ENCODE assay signal across 1 cellular context in genomic region chr15:92896543-92896942, GRCh38.
TF ChIP-seq lines count a peak whose summit lies in the region.

No MANE protein-coding gene starts in this region.

TF ChIP-seq in neural cell, 6 proteins besides CTCF, POLR2A, EP300 and RAD21 (continued from another document):
- TF ChIP-seq EZH2 (IDR thresholded peaks at IDR 0.05; ENCODE audit: borderline replicate concordance, insufficient read depth, low read length, poor library complexity, severe bottlenecking) (no peak), POLR2AphosphoS5 (IDR thresholded peaks at IDR 0.05) (no peak), MXI1 (conservative IDR thresholded peaks at IDR 0.05; ENCODE audit: poor library complexity, severe bottlenecking) (no peak), SMC3 (conservative IDR thresholded peaks at IDR 0.05; ENCODE audit: poor library complexity) (no peak)
TF ChIP-seq in neural cell: peak in this region for 0.
